In genomic region chr17:67113481-67113880, GRCh38 we compare ENCODE assay signal across 9 cellular contexts.
"Had no signal": no experiment of that assay in that cellular context is flagged by ENCODE, and none has a peak within 500 bp of the region (broad histone marks: within the 10 kb centered on the region; RNA-seq: fewer than 3 reads in every experiment).

No MANE protein-coding gene starts in this region.

- FAIRE-seq: H1, HTR-8/SVneo, K562 had no signal

- H3K9me3 Mint-ChIP-seq: GM23338 had no signal

- H3K27ac Mint-ChIP-seq: GM23338, HFFc6 had no signal

- H3K4me3 Mint-ChIP-seq: GM23338, HFFc6 had no signal

- H3K4me3 ChIP-seq: GM23338, HAP-1, K562 had no signal

- H3K4me1 Mint-ChIP-seq: GM23338 had no signal

- ATAC-seq: GM23338, HCT116, K562 had no signal

- DNase-seq: H7, HFFc6, IMR-90 had no signal
